Comparison of ENCODE assay signal across 13 cellular contexts in the genomic region with DNA sequence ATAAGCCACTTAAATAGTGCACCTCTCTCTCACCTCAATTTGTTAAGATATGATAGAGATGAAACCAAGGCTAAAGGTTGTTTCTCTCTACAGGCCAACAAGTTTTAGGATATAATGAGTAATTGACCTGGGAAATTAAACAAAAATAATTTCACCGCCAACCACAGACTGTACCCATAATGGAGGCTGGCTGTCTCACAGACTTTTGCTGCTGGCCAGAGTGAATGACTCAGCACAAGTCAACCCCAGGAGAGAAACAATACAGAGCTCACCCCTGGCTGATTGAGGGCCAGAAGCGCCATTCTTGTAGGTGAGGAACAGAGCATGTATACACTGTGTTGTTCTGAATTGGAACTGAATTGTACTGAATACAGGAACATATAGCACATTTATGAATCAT.
DNase-seq lines count a peak whose midpoint lies in the region; ATAC-seq and TF ChIP-seq lines count a peak whose summit lies in the region.
"Had no signal": no experiment of that assay in that cellular context is flagged by ENCODE, and none has a peak within 500 bp of the region (broad histone marks: within the 10 kb centered on the region; RNA-seq: fewer than 3 reads in every experiment).

No MANE protein-coding gene starts in this region.

- no peak overlapping the region for H3K4me3 ChIP-seq in fibroblast of pulmonary artery (replicated peaks; ENCODE audit: low read depth, low read length)

- no peak for TF ChIP-seq CTCF in fibroblast of pulmonary artery (IDR thresholded peaks at IDR 0.05; ENCODE audit: low read length, missing control alignments)

- DNase-seq in EH (ENCODE audit: low read depth) (peak; percentile 83), fibroblast of pulmonary artery (ENCODE audit: low read depth) (peak; percentile 58), pulmonary artery endothelial cell (ENCODE audit: low read depth, low spot score) (peak; percentile 64), occipital lobe (lab: John Stamatoyannopoulos, UW) (no peak), HuH-7.5 (ENCODE audit: low spot score) (no peak)
- DNase-seq in activated CD4-positive, alpha-beta T cell treated with anti-CD3 and anti-CD28 coated beads for 1 hour, result no peak
- DNase-seq: activated CD4-positive, alpha-beta T cell treated with anti-CD3 and anti-CD28 coated beads, Interleukin-2, amount 50 U/mL, for 48 hours; COR-L47; SHP77; stimulated activated CD4-positive, alpha-beta T cell treated with anti-CD3 and anti-CD28 coated beads, Interleukin-1b, Interleukin-23, amount 100 ng/mL, for 48 hours had no signal

- peak; percentile 71 for ATAC-seq in SK-N-SH treated with all-trans-retinoic acid at 6 μM for 48 hours
- no peak for ATAC-seq in HG03469 (IDR thresholded peaks at IDR 0.05; ENCODE audit: unreplicated experiment)
- ATAC-seq: foreskin keratinocyte had no signal

TF ChIP-seq in SK-N-SH treated with all-trans-retinoic acid at 6 μM for 48 hours, 23 proteins besides CTCF, POLR2A, EP300 and RAD21:
- TF ChIP-seq ISL1 (CRISPR knock-in tag; IDR thresholded peaks at IDR 0.05), result no peak
- TF ChIP-seq, protein P1, sequence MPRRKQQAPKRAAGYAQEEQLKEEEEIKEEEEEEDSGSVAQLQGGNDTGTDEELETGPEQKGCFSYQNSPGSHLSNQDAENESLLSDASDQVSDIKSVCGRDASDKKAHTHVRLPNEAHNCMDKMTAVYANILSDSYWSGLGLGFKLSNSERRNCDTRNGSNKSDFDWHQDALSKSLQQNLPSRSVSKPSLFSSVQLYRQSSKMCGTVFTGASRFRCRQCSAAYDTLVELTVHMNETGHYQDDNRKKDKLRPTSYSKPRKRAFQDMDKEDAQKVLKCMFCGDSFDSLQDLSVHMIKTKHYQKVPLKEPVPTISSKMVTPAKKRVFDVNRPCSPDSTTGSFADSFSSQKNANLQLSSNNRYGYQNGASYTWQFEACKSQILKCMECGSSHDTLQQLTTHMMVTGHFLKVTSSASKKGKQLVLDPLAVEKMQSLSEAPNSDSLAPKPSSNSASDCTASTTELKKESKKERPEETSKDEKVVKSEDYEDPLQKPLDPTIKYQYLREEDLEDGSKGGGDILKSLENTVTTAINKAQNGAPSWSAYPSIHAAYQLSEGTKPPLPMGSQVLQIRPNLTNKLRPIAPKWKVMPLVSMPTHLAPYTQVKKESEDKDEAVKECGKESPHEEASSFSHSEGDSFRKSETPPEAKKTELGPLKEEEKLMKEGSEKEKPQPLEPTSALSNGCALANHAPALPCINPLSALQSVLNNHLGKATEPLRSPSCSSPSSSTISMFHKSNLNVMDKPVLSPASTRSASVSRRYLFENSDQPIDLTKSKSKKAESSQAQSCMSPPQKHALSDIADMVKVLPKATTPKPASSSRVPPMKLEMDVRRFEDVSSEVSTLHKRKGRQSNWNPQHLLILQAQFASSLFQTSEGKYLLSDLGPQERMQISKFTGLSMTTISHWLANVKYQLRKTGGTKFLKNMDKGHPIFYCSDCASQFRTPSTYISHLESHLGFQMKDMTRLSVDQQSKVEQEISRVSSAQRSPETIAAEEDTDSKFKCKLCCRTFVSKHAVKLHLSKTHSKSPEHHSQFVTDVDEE (CRISPR knock-in tag; IDR thresholded peaks at IDR 0.05), result no peak
TF ChIP-seq in SK-N-SH treated with all-trans-retinoic acid at 6 μM for 48 hours: peak in this region for 0.

Comparison
In these comparisons a context has a peak if more than half of its experiments do, and no peak if none do; other contexts are left out.
1. DNase-seq: peak in EH (single experiment), fibroblast of pulmonary artery (single experiment) and pulmonary artery endothelial cell (single experiment); none in occipital lobe (single experiment), HuH-7.5 (single experiment) and activated CD4-positive, alpha-beta T cell treated with anti-CD3 and anti-CD28 coated beads for 1 hour (single experiment).